8 cellular contexts compared by ENCODE assay signal in genomic region chr10:3091346-3091787, GRCh38. TPM values are rescaled to one million over a fixed set of nuclear protein-coding genes. Genes with fewer than 3 reads are reported as not detected.
DNase-seq lines count a peak whose midpoint lies in the region; ATAC-seq lines count a peak whose summit lies in the region.

No MANE protein-coding gene starts in this region.

- no peaks in the 10 kb centered on the region for H3K27me3 ChIP-seq in layer of hippocampus (ENCODE audit: control insufficient read depth, insufficient read depth, low read length)

- ATAC-seq in HG02870 (IDR thresholded peaks at IDR 0.05; ENCODE audit: unreplicated experiment) (peak; percentile 67), HG03354 (IDR thresholded peaks at IDR 0.05; ENCODE audit: poor library complexity, severe bottlenecking, unreplicated experiment) (no peak), left colon (no peak), HG03432 (IDR thresholded peaks at IDR 0.05; ENCODE audit: unreplicated experiment) (no peak)

- DNase-seq in A172 (ENCODE audit: low spot score) (peak; percentile 73), amniotic epithelial cell (ENCODE audit: low read depth) (peak; percentile 95), NCI-H510A treated with DMSO at 0.1 percent for 48 hours (lab: John Stamatoyannopoulos, UW) (no peak), left colon (no peak)

- intact Hi-C loops in left colon (cut with DNase I, micrococcal nuclease): no loop called here

- H3K27ac ChIP-seq in layer of hippocampus (ENCODE audit: low read depth, low read length): peak overlapping the region; percentile 47

RNA-seq across cellular contexts. Expression of gene PFKP, which starts 24.0 kb away (rescaled TPM):
- total RNA-seq in A172 (2014; rRNA removed; shearing (Covaris generic)): 233 and 244 TPM in 2 replicates
- total RNA-seq in left colon: 100 to 1,000 TPM; 104 to 116 TPM

Comparison
In these comparisons a context has a peak if more than half of its experiments do, and no peak if none do; other contexts are left out.
1. DNase-seq: peak in A172 (single experiment) and amniotic epithelial cell (single experiment); none in NCI-H510A treated with DMSO at 0.1 percent for 48 hours (single experiment) and left colon (0 of 2).